In the genomic region with DNA sequence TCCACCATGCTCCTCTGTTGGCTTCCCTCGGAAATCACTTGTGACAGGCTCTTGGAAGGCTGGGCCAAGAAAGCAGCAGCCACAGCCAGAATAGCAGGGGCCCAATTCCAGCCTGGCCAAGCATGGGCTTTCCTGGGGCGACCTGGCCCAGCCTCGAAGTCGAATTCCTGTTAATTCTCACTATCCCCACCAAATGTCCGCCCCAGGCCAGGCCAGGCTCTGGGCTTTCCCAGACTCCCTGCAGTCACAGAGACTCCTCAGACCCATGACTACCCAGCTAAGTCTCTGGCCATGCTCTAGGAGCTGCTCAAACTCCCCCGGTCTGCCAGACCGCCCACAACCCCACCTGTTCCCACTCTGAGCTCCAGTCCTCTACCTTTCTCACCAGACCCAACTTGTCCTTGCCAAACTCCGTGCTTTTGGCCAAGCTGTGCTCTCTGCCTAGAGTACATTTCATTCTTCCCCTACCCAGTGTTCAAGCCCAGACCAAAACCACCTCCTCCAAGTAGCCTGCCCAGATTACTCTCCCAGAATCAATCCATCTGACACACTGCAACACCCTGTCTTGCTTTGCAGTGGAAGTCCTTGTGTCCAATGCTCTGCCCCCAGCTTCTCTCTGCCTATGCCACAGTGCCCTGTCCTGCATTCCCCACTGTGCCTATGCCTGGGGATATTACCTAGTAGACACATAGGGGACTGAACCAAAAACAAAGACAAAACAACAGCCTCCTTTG, we compare ENCODE assay signal across 24 cellular contexts. TPM values are rescaled to one million over a fixed set of nuclear protein-coding genes. Genes with fewer than 3 reads are reported as not detected.
A peak's percentile ranks its signal among the peaks of the same experiment; 100 is the strongest.
DNase-seq lines count a peak whose midpoint lies in the region; ATAC-seq, FAIRE-seq and TF ChIP-seq lines count a peak whose summit lies in the region.
"Had no signal": no experiment of that assay in that cellular context is flagged by ENCODE, and none has a peak within 500 bp of the region (broad histone marks: within the 10 kb centered on the region; RNA-seq: fewer than 3 reads in every experiment).

No MANE protein-coding gene starts in this region.

- H2BK15ac ChIP-seq in H1 (ENCODE audit: low read length) (peak overlapping the region; percentile 62; the same call in 1 of the 2 replicates), mesenchymal stem cell (ENCODE audit: low read depth, poor library complexity, severe bottlenecking) (peak overlapping the region; percentile 9)

- no peak overlapping the region for H4K5ac ChIP-seq in H1 (ENCODE audit: insufficient read length, low read depth, low read length)

- DNase-seq in A549 (ENCODE audit: low read depth in 1 of 2, low spot score in 1 of 2) (no peak), Panc1 (ENCODE audit: low read depth, low spot score) (no peak), H1 (ENCODE audit: low read depth in 1 of 2, low spot score in 2 of 2) (no peak), mesenchymal stem cell (no peak), DMS79 treated with DMSO at 0.1 percent for 48 hours (lab: John Stamatoyannopoulos, UW) (no peak), NCI-H526 treated with DMSO at 0.1 percent for 48 hours (lab: John Stamatoyannopoulos, UW) (no peak)
- no peak for DNase-seq in activated CD4-positive, CD25-positive, alpha-beta regulatory T cell treated with anti-CD3 and anti-CD28 coated beads, Interleukin-2, amount 50 U/mL, for 72 hours
- no peak for DNase-seq in activated CD4-positive, alpha-beta T cell treated with anti-CD3 and anti-CD28 coated beads for 48 hours
- DNase-seq: activated CD4-positive, alpha-beta T cell treated with anti-CD3 and anti-CD28 coated beads for 36 hours; activated CD8-positive, alpha-beta memory T cell treated with anti-CD3 and anti-CD28 coated beads, Interleukin-2, amount 50 U/mL, for 48 hours; activated naive CD4-positive, alpha-beta T cell; aorta; CD4-positive, CD25-positive, alpha-beta regulatory T cell; dermis blood vessel endothelial cell; DMS79; immature natural killer cell; midbrain; NCI-H2029; retina; SHP77 treated with DMSO at 0.1 percent for 48 hours; T1000 had no signal

- H3K79me2 ChIP-seq in H1 (ENCODE audit: control insufficient read depth in 1 of 2, insufficient read depth in 2 of 2, low read length in 2 of 2): peaks cover 0 to 30% of the 10 kb centered on the region in 2 experiments; a peak in 2 of 4 replicates

- no peak overlapping the region for H3K4me2 ChIP-seq in A549
- no peak overlapping the region for H3K4me2 ChIP-seq in H1 (ENCODE audit: insufficient read depth in 1 of 2, low read depth in 2 of 2, low read length in 2 of 2)
- no peak overlapping the region for H3K4me2 ChIP-seq in mesenchymal stem cell (ENCODE audit: low read length, poor library complexity, severe bottlenecking)

- H3K56ac ChIP-seq in H1 (replicated peaks; ENCODE audit: insufficient read length, low read depth, low read length): no peak overlapping the region

- intact Hi-C loops in Panc1 (cut with micrococcal nuclease; ENCODE audit: unreplicated experiment): no loop called here

- CTCF ChIA-PET in A549 (lab: Yijun Ruan, JAX): interaction anchor here (0.8 to 2.5 kb wide), 6 partner anchors 12 to 129 kb away, joined by 3 to 6 read pairs (median 4); partner anchors contain the start of gene SHB
- CTCF ChIA-PET in Panc1 (lab: Charles Lee): interaction anchor here (0.5 kb wide), 1 partner anchor 21 kb away, joined by 4 read pairs; no protein-coding TSS in a partner anchor
- CTCF ChIA-PET in H1 (lab: Charles Lee; ENCODE audit: partially characterized antibody): interaction anchor here (0.8 to 1.2 kb wide), 7 partner anchors 9 to 45 kb away, joined by 3 to 6 read pairs (median 4); no protein-coding TSS in a partner anchor

- TF ChIP-seq EP300 in A549 (IDR thresholded peaks at IDR 0.05) (no peak), H1 (IDR thresholded peaks at IDR 0.05; ENCODE audit: borderline replicate concordance in 1 of 2, low read depth in 2 of 2, low read length in 2 of 2) (no peak)

- peak overlapping the region; percentile 13 to 97; a peak in 4 of 6 replicates for H3K27ac ChIP-seq in A549
- peak overlapping the region; percentile 99 for H3K27ac ChIP-seq in Panc1 (ENCODE audit: low read length)
- no peak overlapping the region for H3K27ac ChIP-seq in H1 (ENCODE audit: low read depth, low read length)
- no peak overlapping the region for H3K27ac ChIP-seq in mesenchymal stem cell (ENCODE audit: low read length, poor library complexity, severe bottlenecking)
- H3K27ac ChIP-seq: vagina had no signal

- H2BK12ac ChIP-seq in H1 (ENCODE audit: low read depth, low read length) (0 out of 2 replicates have a peak overlapping the region, but pooled peaks have one; percentile 63), mesenchymal stem cell (ENCODE audit: low read length in 2 of 2) (peak overlapping the region in 1 of 2 experiments; percentile 82)

- H2BK5ac ChIP-seq in H1 (ENCODE audit: low read depth, low read length) (0 out of 2 replicates have a peak overlapping the region, but pooled peaks have one; percentile 36), mesenchymal stem cell (ENCODE audit: low read depth, low read length, poor library complexity, severe bottlenecking) (no peak overlapping the region)

- H2AK5ac ChIP-seq in H1 (ENCODE audit: low read depth, low read length): peak overlapping the region; percentile 75
- H2AK5ac ChIP-seq in mesenchymal stem cell (ENCODE audit: low read length, severe bottlenecking): peak overlapping the region; percentile 33

- ATAC-seq in A549 (no peak), Panc1 (no peak)
- ATAC-seq: activated CD4-positive, alpha-beta T cell treated with anti-CD3 and anti-CD28 coated beads for 36 hours; esophagus mucosa had no signal

- H3K23me2 ChIP-seq in H1 (ENCODE audit: low read depth, low read length): no peaks in the 10 kb centered on the region

- H4K8ac ChIP-seq in H1 (ENCODE audit: extremely low read depth, insufficient read depth, low read length): no peak overlapping the region
- no peak overlapping the region for H4K8ac ChIP-seq in mesenchymal stem cell (ENCODE audit: low read length)

- WGBS in A549 (ENCODE audit: missing lambda C conversion rate): 93% methylated on average over 8 of the region's 8 CpGs
- 78% methylated on average over 8 of the region's 8 CpGs; no CpG with 5 or more reads in 1 of the 2 experiments for WGBS in H1 (ENCODE audit: extremely low coverage in 1 of 2, insufficient coverage in 1 of 2, insufficient read length in 1 of 2, insufficient replicate concordance in 2 of 2, low coverage in 1 of 2, low lambda C conversion rate in 2 of 2, missing lambda C conversion rate in 1 of 2), 2 experiments
- 73% methylated on average over 8 of the region's 8 CpGs for WGBS in mesenchymal stem cell

- H3K27me3 ChIP-seq in Panc1 (ENCODE audit: control insufficient read depth, insufficient read depth, low read length) (no peaks in the 10 kb centered on the region), H1 (replicated peaks in 1 of 4; ENCODE audit: control insufficient read depth in 3 of 4, extremely low read depth in 1 of 4, insufficient read depth in 3 of 4, low read length in 3 of 4) (no peaks in the 10 kb centered on the region), mesenchymal stem cell (ENCODE audit: control insufficient read depth in 1 of 2, insufficient read depth in 1 of 2, low read length in 2 of 2) (no peaks in the 10 kb centered on the region)
- H3K27me3 ChIP-seq: vagina had no signal

- 0 out of 2 replicates have a peak overlapping the region, but pooled peaks have one; percentile 37 for H2BK20ac ChIP-seq in H1 (ENCODE audit: low read length)

- H3K18ac ChIP-seq in H1 (ENCODE audit: extremely low read depth, low read length) (peak overlapping the region; percentile 38; the same call in 1 of the 2 replicates), mesenchymal stem cell (ENCODE audit: low read depth in 1 of 2, low read length in 2 of 2) (peak overlapping the region in 1 of 2 experiments; percentile 42)

- H3K4me1 ChIP-seq in A549 (peaks cover 86% of the 10 kb centered on the region), Panc1 (ENCODE audit: control insufficient read depth, insufficient read depth, low read length) (peaks cover 93% of the 10 kb centered on the region), H1 (replicated peaks in 1 of 4; ENCODE audit: control insufficient read depth in 3 of 4, insufficient read depth in 4 of 4, low read length in 3 of 4) (peaks cover 16 to 33% (median 23%) of the 10 kb centered on the region in 4 experiments), mesenchymal stem cell (ENCODE audit: control insufficient read depth, insufficient read depth, low read depth, low read length) (peaks cover 67% of the 10 kb centered on the region)

- H3K4ac ChIP-seq in H1 (replicated peaks; ENCODE audit: insufficient read length, low read depth, low read length) (no peak overlapping the region), mesenchymal stem cell (ENCODE audit: low read depth in 1 of 2, low read length in 2 of 2) (peak overlapping the region in 1 of 2 experiments; percentile 13)

- no peak for FAIRE-seq in A549 (lab: Jason Lieb, UNC)
- no peak for FAIRE-seq in H1 (lab: Jason Lieb, UNC)
- FAIRE-seq: GM18507 had no signal

- peak overlapping the region in 1 of 4 experiments; percentile 23; a peak in 2 of 7 replicates for H3K9ac ChIP-seq in H1 (replicated peaks in 1 of 4; ENCODE audit: extremely low read depth in 1 of 4, low read depth in 3 of 4, low read length in 3 of 4)
- H3K9ac ChIP-seq in mesenchymal stem cell (ENCODE audit: low read length): no peak overlapping the region

- H3K4me3 ChIP-seq in A549 (no peak overlapping the region), Panc1 (ENCODE audit: low read depth in 2 of 2, low read length in 2 of 2) (no peak overlapping the region), H1 (ENCODE audit: extremely low read depth in 1 of 4, insufficient read depth in 2 of 4, low read depth in 3 of 4, low read length in 4 of 4) (no peak overlapping the region), mesenchymal stem cell (ENCODE audit: insufficient read depth in 1 of 2, low read depth in 1 of 2, low read length in 2 of 2) (no peak overlapping the region)
- H3K4me3 ChIP-seq: vagina had no signal

- H2AFZ ChIP-seq in H1 (ENCODE audit: low read length) (no peak overlapping the region), mesenchymal stem cell (ENCODE audit: low read depth, low read length) (no peak overlapping the region)

- H4K20me1 ChIP-seq in H1 (replicated peaks in 1 of 2; ENCODE audit: control insufficient read depth in 1 of 2, insufficient read depth in 2 of 2, low read length in 2 of 2): peaks cover 0 to 3% of the 10 kb centered on the region in 2 experiments

- TF ChIP-seq CTCF in A549 (IDR thresholded peaks at IDR 0.05) (no peak), Panc1 (IDR thresholded peaks at IDR 0.05) (no peak), H1 (IDR thresholded peaks at IDR 0.05; ENCODE audit: control extremely low read depth in 1 of 3, insufficient read depth in 1 of 3, low read depth in 1 of 3, low read length in 3 of 3) (no peak)

- POLR2A ChIA-PET in A549 (lab: Yijun Ruan, JAX) (no interaction called here), Panc1 (lab: Charles Lee) (no interaction called here), H1 (lab: Charles Lee; ENCODE audit: partially characterized antibody) (interaction anchor here (0.9 to 1.8 kb wide), 7 partner anchors 10 to 34 kb away, joined by 3 to 5 read pairs (median 3); no protein-coding TSS in a partner anchor)

- no peak overlapping the region for H2BK120ac ChIP-seq in H1 (replicated peaks; ENCODE audit: low read depth, low read length)
- no peak overlapping the region for H2BK120ac ChIP-seq in mesenchymal stem cell (ENCODE audit: low read depth, low read length)

- peaks cover 9% of the 10 kb centered on the region for H3K79me1 ChIP-seq in H1 (ENCODE audit: low read depth, low read length)
- H3K79me1 ChIP-seq in mesenchymal stem cell (replicated peaks; ENCODE audit: low read length, poor library complexity, severe bottlenecking): no peaks in the 10 kb centered on the region

- BruUV-seq in Panc1 (replicated peaks; lab: Mats Ljungman, UMichigan): no TSS peak

- in situ Hi-C loops in Panc1 (cut with HindIII; ENCODE audit: low pct_unique_long_range_greater_than_20kb, low sequenced_read_pairs): no loop called here

- H3K9me3 ChIP-seq in A549 (no peaks in the 10 kb centered on the region), Panc1 (ENCODE audit: control insufficient read depth, insufficient read depth, low read depth, low read length) (no peaks in the 10 kb centered on the region), H1 (ENCODE audit: insufficient read depth in 2 of 2, low read depth in 1 of 2, low read length in 1 of 2) (no peaks in the 10 kb centered on the region), mesenchymal stem cell (ENCODE audit: control insufficient read depth, low read length) (no peaks in the 10 kb centered on the region)
- H3K9me3 ChIP-seq: vagina had no signal

- H3K23ac ChIP-seq in H1 (ENCODE audit: insufficient read length) (no peak overlapping the region), mesenchymal stem cell (ENCODE audit: low read length in 2 of 2) (no peak overlapping the region)

- H3K36me3 ChIP-seq in Panc1 (ENCODE audit: control insufficient read depth, insufficient read depth, low read length): no peaks in the 10 kb centered on the region; the same call in 1 of the 2 replicates
- no peaks in the 10 kb centered on the region for H3K36me3 ChIP-seq in H1 (ENCODE audit: control insufficient read depth in 2 of 4, insufficient read depth in 4 of 4, low read length in 3 of 4)
- peaks cover 0 to 26% of the 10 kb centered on the region in 2 experiments for H3K36me3 ChIP-seq in mesenchymal stem cell (ENCODE audit: control insufficient read depth in 1 of 2, insufficient read depth in 2 of 2, low read depth in 1 of 2, low read length in 2 of 2)
- H3K36me3 ChIP-seq: vagina had no signal

- H4K91ac ChIP-seq in H1 (replicated peaks; ENCODE audit: insufficient read length, low read length): peak overlapping the region; percentile 46
- H4K91ac ChIP-seq in mesenchymal stem cell (ENCODE audit: low read length): peak overlapping the region; percentile 5

- H3K14ac ChIP-seq in H1 (ENCODE audit: insufficient read length): no peak overlapping the region
- no peak overlapping the region for H3K14ac ChIP-seq in mesenchymal stem cell (ENCODE audit: low read length in 2 of 2)

- TF ChIP-seq RAD21 in A549 (conservative IDR thresholded peaks at IDR 0.05 in 1 of 2, IDR thresholded peaks at IDR 0.05 in 1 of 2) (no peak), H1 (IDR thresholded peaks at IDR 0.05 in 1 of 2, conservative IDR thresholded peaks at IDR 0.05 in 1 of 2; ENCODE audit: low read depth in 2 of 2, low read length in 2 of 2) (no peak)

- no peak for TF ChIP-seq POLR2A in A549 (IDR thresholded peaks at IDR 0.05; ENCODE audit: low read length)
- TF ChIP-seq POLR2A in H1 (IDR thresholded peaks at IDR 0.05; ENCODE audit: control extremely low read depth in 1 of 2, low read depth in 2 of 2, low read length in 2 of 2): no peak

RNA-seq across cellular contexts. Expression of gene SHB, which starts 26.2 kb away (rescaled TPM):
- polyA plus RNA-seq in A549 (2011; rRNA removed) (15.4 and 16.4 TPM in 2 replicates), A549 (2017; fragmentation: RNase III; extraction: RNeasy Plus Mini Kit Qiagen cat#74134 plus additional on column Dnase treatment) (21.6 to 22.4 TPM (median 22.0 TPM) in 3 replicates), H1 (2011; rRNA removed) (4.1 and 7.1 TPM in 2 replicates)
- polyA plus RNA-seq in A549 (2012; cell fraction: cytosol; rRNA removed): 20.9 and 25.8 TPM in 2 replicates
- 18.9 and 20.7 TPM in 2 replicates for polyA plus RNA-seq in A549 (2012; cell fraction: nucleus; rRNA removed)
- 23.8 and 23.9 TPM in 2 replicates for polyA minus RNA-seq in A549 (2011; rRNA and poly(A)+ RNA removed)
- total RNA-seq in Panc1 (2021; ENCODE audit: unreplicated experiment): 59.9 TPM
- 63.1 TPM for polyA plus RNA-seq in Panc1 (2012; ENCODE audit: insufficient read length)
- total RNA-seq in H1 (2021; fragmentation: NEBNext Ultra II Directional; extraction: Animal tissue kit (Norgen Biotek cat#: 25700)): 12.6 and 13.7 TPM in 2 replicates
- 7.7 TPM for polyA plus RNA-seq in H1 (2011; cell fraction: cytosol; rRNA removed)
- 8.0 TPM for polyA plus RNA-seq in H1 (2011; cell fraction: nucleus; rRNA removed)
- polyA plus RNA-seq in H1 (2012, experiment 1 of 2): 5.9 to 8.4 TPM (median 7.6 TPM) in 4 replicates
- polyA plus RNA-seq in H1 (2012, experiment 2 of 2): 6.2 TPM
- 4.7 TPM for polyA plus RNA-seq in H1 (2013, experiment 1 of 2)
- 5.2 TPM for polyA plus RNA-seq in H1 (2013, experiment 2 of 2)
- polyA minus RNA-seq in H1 (2011; rRNA and poly(A)+ RNA removed): 3.8 and 6.1 TPM in 2 replicates
- polyA minus RNA-seq in H1 (2011; cell fraction: cytosol; rRNA and poly(A)+ RNA removed): 9.8 TPM
- polyA minus RNA-seq in H1 (2011; cell fraction: nucleus; rRNA and poly(A)+ RNA removed): 12.9 TPM
- polyA plus RNA-seq in mesenchymal stem cell (2013, experiment 1 of 2): 18.4 TPM
- 17.9 TPM for polyA plus RNA-seq in mesenchymal stem cell (2013, experiment 2 of 2)

Comparison
In these comparisons a context has a peak if more than half of its experiments do, and no peak if none do; other contexts are left out.
1. H3K27ac ChIP-seq: peak in A549 (2 of 2) and Panc1 (single experiment); none in H1 (single experiment) and mesenchymal stem cell (single experiment).